1 cellular context compared by ENCODE assay signal in genomic region chr3:9861201-9861600, GRCh38.
TF ChIP-seq lines count a peak whose summit lies in the region.

No MANE protein-coding gene starts in this region.

TF ChIP-seq in GM23338, 12 proteins besides CTCF, POLR2A, EP300 and RAD21 (continued from another document):
- TF ChIP-seq ZNF462 (CRISPR knock-in tag; IDR thresholded peaks at IDR 0.05), result no peak
- TF ChIP-seq REST (IDR thresholded peaks at IDR 0.05; ENCODE audit: unreplicated experiment), result no peak
- no peak for TF ChIP-seq ZNF114 (CRISPR knock-in tag; IDR thresholded peaks at IDR 0.05)
TF ChIP-seq in GM23338: peak in this region for 0.
